In the genomic region with DNA sequence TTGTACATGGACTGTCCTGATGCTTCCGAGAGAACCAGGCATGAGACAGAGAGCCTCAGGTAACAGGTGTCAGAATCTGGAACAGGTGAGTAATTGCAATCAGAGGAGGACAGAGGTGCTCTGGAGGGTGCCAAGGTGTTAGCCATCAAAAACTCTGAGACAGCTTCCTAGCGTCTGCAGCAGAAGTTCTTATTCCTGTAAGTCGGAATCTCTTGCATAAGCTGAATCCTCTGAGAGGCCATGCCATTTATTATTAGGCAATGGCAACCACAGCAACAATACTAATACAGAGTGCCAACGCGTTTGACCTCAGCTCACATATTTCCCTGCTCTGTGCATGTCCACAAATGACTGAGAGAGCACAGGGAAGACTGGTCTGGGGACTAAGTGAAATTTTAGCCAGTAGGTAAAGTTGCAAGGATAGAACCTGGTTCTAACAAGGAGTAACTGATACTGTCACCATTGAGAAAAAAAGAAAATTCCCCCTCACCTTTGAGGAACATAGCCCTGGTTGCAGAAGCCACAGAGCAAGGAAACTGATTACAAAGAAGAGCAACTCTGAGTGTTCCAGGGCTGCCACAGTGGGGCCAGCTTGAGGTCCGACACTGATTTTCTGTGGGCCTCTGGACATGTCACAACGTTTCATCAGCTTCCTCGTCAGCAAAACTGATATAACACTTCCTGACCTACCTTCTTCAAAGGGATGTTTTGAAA, we compare ENCODE assay signal across 13 cellular contexts. TPM values are rescaled to one million over a fixed set of nuclear protein-coding genes. Genes with fewer than 3 reads are reported as not detected.
DNase-seq lines count a peak whose midpoint lies in the region; ATAC-seq, FAIRE-seq and TF ChIP-seq lines count a peak whose summit lies in the region.
"Had no signal": no experiment of that assay in that cellular context is flagged by ENCODE, and none has a peak within 500 bp of the region (broad histone marks: within the 10 kb centered on the region; RNA-seq: fewer than 3 reads in every experiment).

No MANE protein-coding gene starts in this region.

- no peak for FAIRE-seq in pancreas (lab: Jason Lieb, UNC)

- H3K27me3 ChIP-seq in heart left ventricle (no peaks in the 10 kb centered on the region), pancreas (no peaks in the 10 kb centered on the region), sigmoid colon (no peaks in the 10 kb centered on the region)

- H3K4me1 ChIP-seq in heart left ventricle (peaks cover 0 to 20% (median 0%) of the 10 kb centered on the region in 12 donors), pancreas (peaks cover 3 to 25% (median 21%) of the 10 kb centered on the region in 3 donors), sigmoid colon (no peaks in the 10 kb centered on the region)

- H3K9me3 ChIP-seq in heart left ventricle, result no peaks in the 10 kb centered on the region
- no peaks in the 10 kb centered on the region for H3K9me3 ChIP-seq in pancreas
- H3K9me3 ChIP-seq in sigmoid colon, result no peaks in the 10 kb centered on the region
- H3K9me3 ChIP-seq: mucosa of descending colon had no signal

- no peaks in the 10 kb centered on the region for H3K36me3 ChIP-seq in heart left ventricle
- no peaks in the 10 kb centered on the region for H3K36me3 ChIP-seq in pancreas
- H3K36me3 ChIP-seq in sigmoid colon, result no peaks in the 10 kb centered on the region

- DNase-seq in HuH-7 (ENCODE audit: low spot score) (peak; percentile 39), SKM-1 treated with dmso at 0.1 percent for 144 hours (lab: John Stamatoyannopoulos, UW; ENCODE audit: unreplicated experiment) (peak; percentile 72), heart left ventricle (peak in 2 of 5 donors; percentile 34 to 38), pancreas (no peak), sigmoid colon (no peak), NCI-H1436 (lab: John Stamatoyannopoulos, UW) (no peak)
- DNase-seq: activated CD4-positive, alpha-beta T cell treated with anti-CD3 and anti-CD28 coated beads, Interleukin-2, amount 50 U/mL, for 1 hour; activated naive CD4-positive, alpha-beta T cell treated with Interleukin-2 at 50 U/mL for 16 hours; mucosa of descending colon; NCI-H524 treated with DMSO at 0.1 percent for 48 hours; SW 1271 had no signal

- H3K4me3 ChIP-seq in heart left ventricle, result no peak overlapping the region
- H3K4me3 ChIP-seq in pancreas, result no peak overlapping the region
- no peak overlapping the region for H3K4me3 ChIP-seq in sigmoid colon
- H3K4me3 ChIP-seq: mucosa of descending colon had no signal

- peak; percentile 94 to 98 (median 95) for ATAC-seq in heart left ventricle
- ATAC-seq in pancreas, result peak; percentile 61 to 86 (median 76)
- no peak for ATAC-seq in GM19463 (IDR thresholded peaks at IDR 0.05; ENCODE audit: unreplicated experiment)
- no peak for ATAC-seq in HG03108 (IDR thresholded peaks at IDR 0.05; ENCODE audit: unreplicated experiment)
- ATAC-seq: mucosa of descending colon had no signal

- TF ChIP-seq CTCF in heart left ventricle (IDR thresholded peaks at IDR 0.05) (no peak), pancreas (IDR thresholded peaks at IDR 0.05) (no peak), sigmoid colon (IDR thresholded peaks at IDR 0.05) (no peak)

- H3K27ac ChIP-seq in heart left ventricle (peak overlapping the region in 3 of 12 donors; percentile 2 to 76 (median 8)), pancreas (peak overlapping the region in 3 of 4 donors; percentile 1 to 62 (median 16)), sigmoid colon (peak overlapping the region in 1 of 4 donors; percentile 18)

- TF ChIP-seq POLR2A in heart left ventricle (IDR thresholded peaks at IDR 0.05) (no peak), sigmoid colon (IDR thresholded peaks at IDR 0.05) (no peak)

- no peak for TF ChIP-seq EP300 in sigmoid colon (IDR thresholded peaks at IDR 0.05)

- WGBS in heart left ventricle, 4 donors, result 45 to 58% (median 57%) methylated on average over 8 of the region's 8 CpGs
- WGBS in pancreas, 2 donors, result 41 to 43% methylated on average over 8 of the region's 8 CpGs
- 81 to 82% methylated on average over 8 of the region's 8 CpGs for WGBS in sigmoid colon, 2 donors

- intact Hi-C loops in heart left ventricle (cut with DNase I), result loop anchor here in 1 of 10 donors (10.0 kb wide), 1 partner anchor 101 kb away; no protein-coding TSS in a partner anchor
- intact Hi-C loops in pancreas (cut with DNase I), result no loop called here
- intact Hi-C loops in sigmoid colon (cut with DNase I), result no loop called here

RNA-seq across cellular contexts. Expression of a gene that starts 55.1 kb away (rescaled TPM):
- total RNA-seq in heart left ventricle, result 10 to 100 TPM; 44.5 to 56.8 (median 52.4) TPM
- polyA plus RNA-seq in heart left ventricle, result 10 to 100 TPM; 12.0 to 30.8 TPM
- 10 to 100 TPM; 14.0 to 32.0 (median 16.6) TPM for total RNA-seq in pancreas
- polyA plus RNA-seq in pancreas, result 10 to 100 TPM in 1 of 2 donors, 1 to 10 TPM in 1; 4.7 to 14.9 TPM
- 10 to 100 TPM; 44.0 to 75.7 (median 54.8) TPM for total RNA-seq in sigmoid colon
- 10 to 100 TPM in 2 of 3 donors, 1 to 10 TPM in 1; 7.9 to 52.2 (median 16.8) TPM for polyA plus RNA-seq in sigmoid colon

Comparison
In these comparisons a context has a peak if more than half of its experiments do, and no peak if none do; other contexts are left out.
1. DNase-seq: peak in HuH-7 (single experiment) and SKM-1 treated with dmso at 0.1 percent for 144 hours (single experiment); none in pancreas (0 of 6), sigmoid colon (single experiment) and NCI-H1436 (single experiment).
2. ATAC-seq: peak in heart left ventricle (4 of 4) and pancreas (4 of 4); none in GM19463 (single experiment) and HG03108 (single experiment).